In the genomic region with DNA sequence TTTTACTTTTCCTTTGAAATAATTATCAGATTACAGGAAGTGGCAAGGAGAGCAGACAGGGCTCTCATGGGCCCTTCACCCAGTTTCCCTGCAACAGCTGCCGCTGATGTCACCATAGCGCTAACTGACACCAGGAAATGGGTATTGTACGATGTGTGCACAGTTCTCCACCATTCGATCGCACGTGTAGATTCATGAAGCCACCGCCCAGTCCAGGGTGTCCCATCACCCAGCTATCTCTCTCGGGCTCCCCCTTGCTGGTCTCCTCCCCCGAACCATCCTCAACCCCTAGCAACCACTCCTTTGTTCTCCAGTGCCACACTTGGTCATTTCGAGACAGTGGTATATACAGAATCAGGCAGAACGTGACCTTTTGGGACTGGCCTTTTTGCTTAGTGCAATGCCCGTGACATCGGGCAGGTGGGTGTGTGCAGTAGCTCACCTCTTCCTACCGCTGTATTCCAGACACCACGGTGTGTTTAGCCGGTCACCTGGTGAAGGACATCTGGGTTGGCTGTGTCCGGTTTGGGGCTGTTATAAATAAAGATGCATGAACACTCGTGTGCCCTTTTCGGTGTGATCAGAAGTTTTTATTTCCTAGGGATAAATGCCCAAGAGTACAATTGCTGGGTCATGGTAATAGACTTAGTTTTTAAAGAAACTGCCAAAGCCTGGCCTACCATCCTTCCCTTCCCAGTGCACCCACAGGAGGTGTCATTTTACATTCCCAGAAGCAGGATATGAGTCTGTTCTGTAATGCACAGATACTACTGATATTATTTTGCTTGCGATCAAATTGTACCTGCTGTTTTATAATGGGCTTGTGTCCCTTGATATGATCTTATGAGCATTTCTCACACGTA, we compare ENCODE assay signal across 11 cellular contexts.
DNase-seq lines count a peak whose midpoint lies in the region; ATAC-seq and TF ChIP-seq lines count a peak whose summit lies in the region.
"Had no signal": no experiment of that assay in that cellular context is flagged by ENCODE, and none has a peak within 500 bp of the region (broad histone marks: within the 10 kb centered on the region; RNA-seq: fewer than 3 reads in every experiment).

No MANE protein-coding gene starts in this region.

- POLR2A ChIA-PET in WTC11 (lab: Charles Lee): no interaction called here

- no peak overlapping the region for H3K27ac ChIP-seq in mammary epithelial cell (ENCODE audit: insufficient read depth, low read depth, low read length)

- TF ChIP-seq CTCF in WTC11 (IDR thresholded peaks at IDR 0.05) (no peak), progenitor cell of endocrine pancreas (IDR thresholded peaks at IDR 0.05; ENCODE audit: unreplicated experiment) (no peak), mammary epithelial cell (conservative IDR thresholded peaks at IDR 0.05 in 1 of 2, IDR thresholded peaks at IDR 0.05 in 1 of 2; ENCODE audit: extremely low read depth in 1 of 2, insufficient read depth in 1 of 2, low read depth in 1 of 2, low read length in 2 of 2) (no peak)

- H3K27me3 Mint-ChIP-seq in WTC11 (ENCODE audit: low read depth) (no peaks in the 10 kb centered on the region), progenitor cell of endocrine pancreas (no peaks in the 10 kb centered on the region)
- H3K27me3 Mint-ChIP-seq: natural killer cell treated with Interleukin-12 subunit alpha and Interleukin-12 subunit beta and Interleukin-15 and Interleukin-18, amount 100 ng/mL, for 72 hours had no signal

- no peaks in the 10 kb centered on the region for H3K9me3 Mint-ChIP-seq in WTC11
- no peaks in the 10 kb centered on the region for H3K9me3 Mint-ChIP-seq in progenitor cell of endocrine pancreas (ENCODE audit: low read depth)
- H3K9me3 Mint-ChIP-seq: natural killer cell treated with Interleukin-12 subunit alpha and Interleukin-12 subunit beta and Interleukin-15 and Interleukin-18, amount 100 ng/mL, for 72 hours had no signal

- ATAC-seq in WTC11 (no peak), GM21515 (IDR thresholded peaks at IDR 0.05; ENCODE audit: unreplicated experiment) (no peak)

- H2AFZ ChIP-seq in mammary epithelial cell (ENCODE audit: low read depth, low read length): no peak overlapping the region

- H3K9me3 ChIP-seq in mammary epithelial cell (replicated peaks; ENCODE audit: insufficient read depth, low read length): no peaks in the 10 kb centered on the region

- no peaks in the 10 kb centered on the region for H4K20me1 ChIP-seq in mammary epithelial cell (ENCODE audit: insufficient read depth, low read length)

- intact Hi-C loops in mammary epithelial cell (cut with micrococcal nuclease): no loop called here

- H3K79me2 ChIP-seq in mammary epithelial cell (ENCODE audit: insufficient read depth, low read length): no peaks in the 10 kb centered on the region

- H3K27me3 ChIP-seq in mammary epithelial cell (ENCODE audit: insufficient read depth, low read length): no peaks in the 10 kb centered on the region

- peaks cover 4% of the 10 kb centered on the region for H3K4me1 ChIP-seq in mammary epithelial cell (ENCODE audit: insufficient read depth, low read length)

- dilution Hi-C loops in mammary epithelial cell (cut with HindIII; ENCODE audit: low sequenced_read_pairs): no loop called here

- 98% methylated on average over 20 of the region's 21 CpGs for WGBS in mammary epithelial cell (ENCODE audit: low coverage, missing lambda C conversion rate)

- CTCF ChIA-PET in WTC11 (lab: Charles Lee) (no interaction called here), mammary epithelial cell (lab: Charles Lee; ENCODE audit: low non-redundant PET) (no interaction called here)

- H3K4me1 Mint-ChIP-seq in WTC11 (no peaks in the 10 kb centered on the region), progenitor cell of endocrine pancreas (ENCODE audit: low read depth) (peaks cover 15% of the 10 kb centered on the region)

- in situ Hi-C loops in mammary epithelial cell (cut with MboI; ENCODE audit: low sequenced_read_pairs in 2 of 2): no loop called here

- H3K4me3 Mint-ChIP-seq in WTC11 (no peak overlapping the region), progenitor cell of endocrine pancreas (ENCODE audit: low read depth) (no peak overlapping the region)
- H3K4me3 Mint-ChIP-seq: natural killer cell treated with Interleukin-12 subunit alpha and Interleukin-12 subunit beta and Interleukin-15 and Interleukin-18, amount 100 ng/mL, for 72 hours had no signal

- H3K36me3 Mint-ChIP-seq in WTC11: no peaks in the 10 kb centered on the region
- H3K36me3 Mint-ChIP-seq in progenitor cell of endocrine pancreas (ENCODE audit: insufficient read depth): no peaks in the 10 kb centered on the region
- H3K36me3 Mint-ChIP-seq: natural killer cell treated with Interleukin-12 subunit alpha and Interleukin-12 subunit beta and Interleukin-15 and Interleukin-18, amount 100 ng/mL, for 72 hours had no signal

- no peak overlapping the region for H3K4me2 ChIP-seq in mammary epithelial cell (ENCODE audit: insufficient read depth, low read depth, low read length)

- DNase-seq in DMS 273 (lab: John Stamatoyannopoulos, UW; ENCODE audit: unreplicated experiment) (peak; percentile 12), DMS 273 treated with DMSO at 0.1 percent for 48 hours (lab: John Stamatoyannopoulos, UW) (no peak), NCI-H187 treated with DMSO at 0.1 percent for 48 hours (lab: John Stamatoyannopoulos, UW) (peak; percentile 11), WTC11 (ENCODE audit: low spot score) (no peak), progenitor cell of endocrine pancreas (ENCODE audit: low spot score, unreplicated experiment) (no peak), mammary epithelial cell (no peak), OCI-M2 (lab: John Stamatoyannopoulos, UW; ENCODE audit: unreplicated experiment) (no peak)
- DNase-seq: activated CD4-positive, CD25-positive, alpha-beta regulatory T cell treated with anti-CD3 and anti-CD28 coated beads, Interleukin-2, amount 50 U/mL, for 72 hours; NCI-H226 had no signal

- H3K9ac ChIP-seq in mammary epithelial cell (ENCODE audit: insufficient read depth, low read length): no peak overlapping the region

- no peak overlapping the region for H3K4me3 ChIP-seq in mammary epithelial cell (replicated peaks in 1 of 3; ENCODE audit: insufficient read depth in 1 of 3, low read depth in 2 of 3, low read length in 3 of 3)

- BruUV-seq in mammary epithelial cell (replicated peaks; lab: Mats Ljungman, UMichigan): no TSS peak

- H3K27ac Mint-ChIP-seq in WTC11 (peak overlapping the region; percentile 64; the same call in 1 of the 2 replicates), progenitor cell of endocrine pancreas (peak overlapping the region; percentile 2)
- H3K27ac Mint-ChIP-seq: natural killer cell treated with Interleukin-12 subunit alpha and Interleukin-12 subunit beta and Interleukin-15 and Interleukin-18, amount 100 ng/mL, for 72 hours had no signal

- no peaks in the 10 kb centered on the region for H3K36me3 ChIP-seq in mammary epithelial cell (ENCODE audit: insufficient read depth, low read length)

TF ChIP-seq in WTC11, 78 proteins besides CTCF, POLR2A, EP300 and RAD21 (continues in another document):
- TF ChIP-seq ZNF232 (CRISPR knock-in tag; IDR thresholded peaks at IDR 0.05) (no peak), ZNF263 (CRISPR knock-in tag; IDR thresholded peaks at IDR 0.05; ENCODE audit: low read depth) (no peak), ZNF317 (CRISPR knock-in tag; IDR thresholded peaks at IDR 0.05; ENCODE audit: borderline replicate concordance, low read depth) (no peak), ZNF423 (CRISPR knock-in tag; IDR thresholded peaks at IDR 0.05) (no peak)
- TF ChIP-seq, protein P1, sequence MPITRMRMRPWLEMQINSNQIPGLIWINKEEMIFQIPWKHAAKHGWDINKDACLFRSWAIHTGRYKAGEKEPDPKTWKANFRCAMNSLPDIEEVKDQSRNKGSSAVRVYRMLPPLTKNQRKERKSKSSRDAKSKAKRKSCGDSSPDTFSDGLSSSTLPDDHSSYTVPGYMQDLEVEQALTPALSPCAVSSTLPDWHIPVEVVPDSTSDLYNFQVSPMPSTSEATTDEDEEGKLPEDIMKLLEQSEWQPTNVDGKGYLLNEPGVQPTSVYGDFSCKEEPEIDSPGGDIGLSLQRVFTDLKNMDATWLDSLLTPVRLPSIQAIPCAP (CRISPR knock-in tag; IDR thresholded peaks at IDR 0.05): no peak
- TF ChIP-seq, protein P2, sequence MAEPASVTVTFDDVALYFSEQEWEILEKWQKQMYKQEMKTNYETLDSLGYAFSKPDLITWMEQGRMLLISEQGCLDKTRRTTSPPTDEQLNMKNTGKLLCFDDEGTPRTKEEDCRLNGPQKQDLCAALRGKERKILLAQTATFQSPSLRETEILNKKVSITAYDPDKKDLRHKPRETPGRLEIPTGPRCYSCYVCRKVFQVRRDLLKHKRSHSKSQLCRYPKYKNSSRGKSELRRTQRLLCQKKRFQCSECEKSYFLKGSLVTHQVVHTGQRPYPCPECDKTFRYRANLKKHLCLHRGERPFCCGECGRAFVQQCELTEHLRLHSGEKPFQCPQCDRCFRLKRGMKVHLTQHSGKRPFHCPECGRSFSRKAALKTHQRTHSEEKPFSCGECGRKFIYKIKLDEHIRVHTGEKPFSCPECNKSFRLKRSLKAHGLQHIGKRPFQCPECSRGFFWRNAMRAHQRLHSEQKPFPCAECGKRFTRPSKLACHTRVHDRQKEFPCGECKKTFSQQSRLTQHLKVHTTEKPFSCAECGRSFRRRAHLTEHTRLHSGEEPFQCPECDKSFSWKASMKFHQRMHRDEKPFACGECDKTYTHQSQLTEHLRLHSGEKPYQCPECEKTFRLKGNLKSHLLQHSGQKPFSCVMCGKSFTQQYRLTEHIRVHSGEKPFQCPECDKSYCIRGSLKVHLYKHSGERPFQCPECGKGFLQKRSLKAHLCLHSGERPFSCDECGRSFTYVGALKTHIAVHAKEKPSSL (CRISPR knock-in tag; conservative IDR thresholded peaks at IDR 0.05): no peak
- TF ChIP-seq, protein P3, sequence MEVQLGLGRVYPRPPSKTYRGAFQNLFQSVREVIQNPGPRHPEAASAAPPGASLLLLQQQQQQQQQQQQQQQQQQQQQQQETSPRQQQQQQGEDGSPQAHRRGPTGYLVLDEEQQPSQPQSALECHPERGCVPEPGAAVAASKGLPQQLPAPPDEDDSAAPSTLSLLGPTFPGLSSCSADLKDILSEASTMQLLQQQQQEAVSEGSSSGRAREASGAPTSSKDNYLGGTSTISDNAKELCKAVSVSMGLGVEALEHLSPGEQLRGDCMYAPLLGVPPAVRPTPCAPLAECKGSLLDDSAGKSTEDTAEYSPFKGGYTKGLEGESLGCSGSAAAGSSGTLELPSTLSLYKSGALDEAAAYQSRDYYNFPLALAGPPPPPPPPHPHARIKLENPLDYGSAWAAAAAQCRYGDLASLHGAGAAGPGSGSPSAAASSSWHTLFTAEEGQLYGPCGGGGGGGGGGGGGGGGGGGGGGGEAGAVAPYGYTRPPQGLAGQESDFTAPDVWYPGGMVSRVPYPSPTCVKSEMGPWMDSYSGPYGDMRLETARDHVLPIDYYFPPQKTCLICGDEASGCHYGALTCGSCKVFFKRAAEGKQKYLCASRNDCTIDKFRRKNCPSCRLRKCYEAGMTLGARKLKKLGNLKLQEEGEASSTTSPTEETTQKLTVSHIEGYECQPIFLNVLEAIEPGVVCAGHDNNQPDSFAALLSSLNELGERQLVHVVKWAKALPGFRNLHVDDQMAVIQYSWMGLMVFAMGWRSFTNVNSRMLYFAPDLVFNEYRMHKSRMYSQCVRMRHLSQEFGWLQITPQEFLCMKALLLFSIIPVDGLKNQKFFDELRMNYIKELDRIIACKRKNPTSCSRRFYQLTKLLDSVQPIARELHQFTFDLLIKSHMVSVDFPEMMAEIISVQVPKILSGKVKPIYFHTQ (CRISPR knock-in tag; IDR thresholded peaks at IDR 0.05): no peak

Comparison
In these comparisons a context has a peak if more than half of its experiments do, and no peak if none do; other contexts are left out.
1. DNase-seq: peak in DMS 273 (single experiment) and NCI-H187 treated with DMSO at 0.1 percent for 48 hours (single experiment); none in DMS 273 treated with DMSO at 0.1 percent for 48 hours (single experiment), WTC11 (single experiment), progenitor cell of endocrine pancreas (single experiment), mammary epithelial cell (single experiment) and OCI-M2 (single experiment).